11 cellular contexts compared by ENCODE assay signal in genomic region chr4:26878729-26879415, GRCh38. TPM values are rescaled to one million over a fixed set of nuclear protein-coding genes. Genes with fewer than 3 reads are reported as not detected.
DNase-seq lines count a peak whose midpoint lies in the region; ATAC-seq, FAIRE-seq and TF ChIP-seq lines count a peak whose summit lies in the region.
"Had no signal": no experiment of that assay in that cellular context is flagged by ENCODE, and none has a peak within 500 bp of the region (broad histone marks: within the 10 kb centered on the region; RNA-seq: fewer than 3 reads in every experiment).

No MANE protein-coding gene starts in this region.

- no peaks in the 10 kb centered on the region for H3K27me3 ChIP-seq in suprapubic skin
- H3K27me3 ChIP-seq: BE2C had no signal

- CTCF ChIA-PET in activated naive CD4-positive, alpha-beta T cell treated with anti-CD3 and anti-CD28 coated beads for 36 hours (lab: Charles Lee) = no interaction called here

- peaks cover 80% of the 10 kb centered on the region for H3K4me1 Mint-ChIP-seq in activated naive CD4-positive, alpha-beta T cell treated with anti-CD3 and anti-CD28 coated beads for 36 hours (ENCODE audit: low read depth)
- H3K4me1 Mint-ChIP-seq in activated T-helper 2 cell treated with anti-CD3 and anti-CD28 coated beads, Interferon-gamma antibody, Interleukin-2, Interleukin-4, amounts not matched to agents 10 μg/mL and 5 μg/mL and 100 μg/mL, durations not matched to agents 14 hours and 24 hours and 36 hours (ENCODE audit: low read depth) = peaks cover 49% of the 10 kb centered on the region

- peaks cover 4% of the 10 kb centered on the region for H3K9me3 Mint-ChIP-seq in activated naive CD4-positive, alpha-beta T cell treated with anti-CD3 and anti-CD28 coated beads for 36 hours
- peaks cover 7% of the 10 kb centered on the region for H3K9me3 Mint-ChIP-seq in activated T-helper 2 cell treated with anti-CD3 and anti-CD28 coated beads, Interferon-gamma antibody, Interleukin-2, Interleukin-4, amounts not matched to agents 10 μg/mL and 5 μg/mL and 100 μg/mL, durations not matched to agents 14 hours and 24 hours and 36 hours

- peaks cover 17% of the 10 kb centered on the region for H3K4me1 ChIP-seq in suprapubic skin
- H3K4me1 ChIP-seq: BE2C had no signal

- peak overlapping the region; percentile 51 for H3K27ac ChIP-seq in suprapubic skin

- intact Hi-C loops in activated naive CD4-positive, alpha-beta T cell treated with anti-CD3 and anti-CD28 coated beads for 36 hours (cut with micrococcal nuclease) = loop anchor here (1.0 to 5.0 kb wide), 5 partner anchors 7 to 557 kb away; partner anchors contain the start of genes RBPJ and STIM2
- intact Hi-C loops in activated T-helper 2 cell treated with anti-CD3 and anti-CD28 coated beads, Interferon-gamma antibody, Interleukin-2, Interleukin-4, amounts not matched to agents 10 μg/mL and 5 μg/mL and 100 μg/mL, durations not matched to agents 14 hours and 24 hours and 36 hours (cut with micrococcal nuclease) = no loop called here

- TF ChIP-seq CTCF in fibroblast of villous mesenchyme (IDR thresholded peaks at IDR 0.05; ENCODE audit: insufficient read depth, low read depth, low read length) (no peak), suprapubic skin (IDR thresholded peaks at IDR 0.05) (no peak)

- peak overlapping the region; percentile 63 for H3K4me3 Mint-ChIP-seq in activated naive CD4-positive, alpha-beta T cell treated with anti-CD3 and anti-CD28 coated beads for 36 hours
- H3K4me3 Mint-ChIP-seq in activated T-helper 2 cell treated with anti-CD3 and anti-CD28 coated beads, Interferon-gamma antibody, Interleukin-2, Interleukin-4, amounts not matched to agents 10 μg/mL and 5 μg/mL and 100 μg/mL, durations not matched to agents 14 hours and 24 hours and 36 hours (ENCODE audit: low read depth) = no peak overlapping the region

- H3K27ac Mint-ChIP-seq in activated naive CD4-positive, alpha-beta T cell treated with anti-CD3 and anti-CD28 coated beads for 36 hours = peak overlapping the region; percentile 99
- H3K27ac Mint-ChIP-seq in activated T-helper 2 cell treated with anti-CD3 and anti-CD28 coated beads, Interferon-gamma antibody, Interleukin-2, Interleukin-4, amounts not matched to agents 10 μg/mL and 5 μg/mL and 100 μg/mL, durations not matched to agents 14 hours and 24 hours and 36 hours = peak overlapping the region; percentile 76

- H3K9me3 ChIP-seq in suprapubic skin = no peaks in the 10 kb centered on the region
- H3K9me3 ChIP-seq: BE2C had no signal

- no peaks in the 10 kb centered on the region for H3K27me3 Mint-ChIP-seq in activated naive CD4-positive, alpha-beta T cell treated with anti-CD3 and anti-CD28 coated beads for 36 hours (ENCODE audit: low read depth)
- no peaks in the 10 kb centered on the region for H3K27me3 Mint-ChIP-seq in activated T-helper 2 cell treated with anti-CD3 and anti-CD28 coated beads, Interferon-gamma antibody, Interleukin-2, Interleukin-4, amounts not matched to agents 10 μg/mL and 5 μg/mL and 100 μg/mL, durations not matched to agents 14 hours and 24 hours and 36 hours (ENCODE audit: low read depth)

- DNase-seq in activated naive CD4-positive, alpha-beta T cell treated with anti-CD3 and anti-CD28 coated beads for 36 hours = no peak
- DNase-seq in activated naive CD4-positive, alpha-beta T cell (lab: John Stamatoyannopoulos, UW) = no peak
- no peak for DNase-seq in activated T-helper 2 cell treated with anti-CD3 and anti-CD28 coated beads, Interferon-gamma antibody, Interleukin-2, Interleukin-4, amounts not matched to agents 10 μg/mL and 5 μg/mL and 100 μg/mL, durations not matched to agents 14 hours and 24 hours and 36 hours (ENCODE audit: low spot score)
- DNase-seq in fibroblast of villous mesenchyme (ENCODE audit: low read depth) (peak; percentile 22), suprapubic skin (ENCODE audit: low spot score in 2 of 2) (no peak), H54 (ENCODE audit: insufficient read length, low spot score) (no peak)
- DNase-seq: aorta, BE2C, NCI-H526 treated with DMSO at 0.1 percent for 48 hours had no signal

- ATAC-seq in GM21825 (IDR thresholded peaks at IDR 0.05; ENCODE audit: unreplicated experiment) (no peak), HG03378 (IDR thresholded peaks at IDR 0.05; ENCODE audit: unreplicated experiment) (no peak)

- FAIRE-seq in H54 (lab: Jason Lieb, UNC) = no peak

- 64% methylated on average over 6 of the region's 6 CpGs for WGBS in suprapubic skin

- no peaks in the 10 kb centered on the region for H3K36me3 ChIP-seq in suprapubic skin
- H3K36me3 ChIP-seq: BE2C had no signal

- no peak for TF ChIP-seq EP300 in suprapubic skin (IDR thresholded peaks at IDR 0.05)

- H3K36me3 Mint-ChIP-seq in activated naive CD4-positive, alpha-beta T cell treated with anti-CD3 and anti-CD28 coated beads for 36 hours (ENCODE audit: low read depth) = peaks cover 11% of the 10 kb centered on the region
- peaks cover 23% of the 10 kb centered on the region for H3K36me3 Mint-ChIP-seq in activated T-helper 2 cell treated with anti-CD3 and anti-CD28 coated beads, Interferon-gamma antibody, Interleukin-2, Interleukin-4, amounts not matched to agents 10 μg/mL and 5 μg/mL and 100 μg/mL, durations not matched to agents 14 hours and 24 hours and 36 hours (ENCODE audit: low read depth)

- TF ChIP-seq POLR2A in suprapubic skin (IDR thresholded peaks at IDR 0.05) (no peak), H54 (IDR thresholded peaks at IDR 0.05; ENCODE audit: low read depth, low read length) (no peak)

- H3K4me3 ChIP-seq in fibroblast of villous mesenchyme (ENCODE audit: low read depth, low read length) (no peak overlapping the region), suprapubic skin (peak overlapping the region; percentile 7)

RNA-seq across cellular contexts. Expression of gene STIM2, which starts 18.2 kb away (rescaled TPM):
- total RNA-seq in activated naive CD4-positive, alpha-beta T cell treated with anti-CD3 and anti-CD28 coated beads for 36 hours = 10 to 100 TPM; 40.5 to 43.1 TPM
- 35.5 and 37.1 TPM in 2 replicates for total RNA-seq in activated T-helper 2 cell treated with anti-CD3 and anti-CD28 coated beads, Interferon-gamma antibody, Interleukin-2, Interleukin-4, amounts not matched to agents 10 μg/mL and 5 μg/mL and 100 μg/mL, durations not matched to agents 14 hours and 24 hours and 36 hours
- total RNA-seq in fibroblast of villous mesenchyme (18.7 and 21.6 TPM in 2 replicates), suprapubic skin (10 to 100 TPM; 20.2 to 37.3 (median 27.5) TPM)
